Comparison of ENCODE assay signal across 18 cellular contexts in genomic region chr5:53331463-53331862, GRCh38.
DNase-seq lines count a peak whose midpoint lies in the region; FAIRE-seq and TF ChIP-seq lines count a peak whose summit lies in the region.
"Had no signal": no experiment of that assay in that cellular context is flagged by ENCODE, and none has a peak within 500 bp of the region (broad histone marks: within the 10 kb centered on the region; RNA-seq: fewer than 3 reads in every experiment).

No MANE protein-coding gene starts in this region.

- dilution Hi-C loops in keratinocyte (cut with MboI; ENCODE audit: extremely low pct_ligation_motif_present, low sequenced_read_pairs): no loop called here

- H3K4me2 ChIP-seq in keratinocyte (ENCODE audit: control insufficient read depth, extremely low read depth, insufficient read depth, low read depth, low read length): no peak overlapping the region

- H3K4me3 ChIP-seq in bronchial epithelial cell (ENCODE audit: low read depth, low read length) (no peak overlapping the region), keratinocyte (ENCODE audit: control insufficient read depth in 2 of 3, extremely low read depth in 1 of 3, insufficient read depth in 2 of 3, low read depth in 1 of 3, low read length in 3 of 3) (no peak overlapping the region)
- H3K4me3 ChIP-seq: coronary artery had no signal

- FAIRE-seq in bronchial epithelial cell (lab: Jason Lieb, UNC): peak; percentile 94
- FAIRE-seq in keratinocyte (lab: Jason Lieb, UNC): peak; percentile 98
- no peak for FAIRE-seq in frontal cortex (lab: Jason Lieb, UNC)
- FAIRE-seq: GM12891 had no signal

- no peak for TF ChIP-seq CTCF in bronchial epithelial cell (IDR thresholded peaks at IDR 0.05; ENCODE audit: insufficient read depth, low read length, severe bottlenecking)
- no peak for TF ChIP-seq CTCF in keratinocyte (optimal IDR thresholded peaks at IDR 0.05 in 1 of 3, IDR thresholded peaks at IDR 0.05 in 1 of 3, conservative IDR thresholded peaks at IDR 0.05 in 1 of 3; ENCODE audit: extremely low read depth in 1 of 3, insufficient read depth in 2 of 3, low read length in 3 of 3)

- no peaks in the 10 kb centered on the region for H4K20me1 ChIP-seq in keratinocyte (ENCODE audit: control insufficient read depth, extremely low read depth, insufficient read depth, low read length)

- H3K27ac ChIP-seq in keratinocyte (ENCODE audit: control insufficient read depth, insufficient read depth, low read length): peak overlapping the region; percentile 100
- H3K27ac ChIP-seq: coronary artery had no signal

- no peaks in the 10 kb centered on the region for H3K9me1 ChIP-seq in keratinocyte (ENCODE audit: control insufficient read depth, extremely low read depth, insufficient read depth, low read length)

- H3K9me3 ChIP-seq in keratinocyte (ENCODE audit: control insufficient read depth, low read depth, low read length): no peaks in the 10 kb centered on the region

- H3K79me2 ChIP-seq in keratinocyte (ENCODE audit: control insufficient read depth, insufficient read depth, low read length): no peaks in the 10 kb centered on the region

- H3K4me1 ChIP-seq in keratinocyte (ENCODE audit: control insufficient read depth, extremely low read depth, insufficient read depth, low read length): peaks cover 58% of the 10 kb centered on the region

- no peaks in the 10 kb centered on the region for H3K27me3 ChIP-seq in bronchial epithelial cell (ENCODE audit: control insufficient read depth, insufficient read depth, low read length)
- H3K27me3 ChIP-seq in keratinocyte (ENCODE audit: control insufficient read depth, extremely low read depth, insufficient read depth, low read length): no peaks in the 10 kb centered on the region

- no peak overlapping the region for H2AFZ ChIP-seq in keratinocyte (ENCODE audit: control insufficient read depth, low read length)

- no peaks in the 10 kb centered on the region for H3K36me3 ChIP-seq in bronchial epithelial cell (ENCODE audit: control insufficient read depth, insufficient read depth, low read length)
- H3K36me3 ChIP-seq in keratinocyte (ENCODE audit: control insufficient read depth in 2 of 2, extremely low read depth in 1 of 2, insufficient read depth in 2 of 2, low read length in 2 of 2): no peaks in the 10 kb centered on the region

- DNase-seq in AG08396 (ENCODE audit: low spot score) (peak; percentile 22), LHCN-M2 (ENCODE audit: low read depth) (peak; percentile 77), bronchial epithelial cell (ENCODE audit: low read depth) (peak; percentile 99), keratinocyte (ENCODE audit: low read depth, low spot score) (peak; percentile 91), NOMO-1 treated with DMSO at 0.1 percent for 48 hours (lab: John Stamatoyannopoulos, UW; ENCODE audit: unreplicated experiment) (no peak), frontal cortex (ENCODE audit: low spot score in 2 of 2) (no peak), DMS 273 (lab: John Stamatoyannopoulos, UW; ENCODE audit: unreplicated experiment) (no peak)
- DNase-seq in activated CD4-positive, alpha-beta T cell treated with anti-CD3 and anti-CD28 coated beads for 4 hours: no peak
- DNase-seq: activated CD4-positive, alpha-beta T cell treated with anti-CD3 and anti-CD28 coated beads for 36 hours; activated T-cell treated with anti-CD3 and anti-CD28 coated beads, Interleukin-2, amount 50 U/mL, for 4 hours; DND-41; MM.1S; NCI-H2107; NCI-H82; nucleus accumbens; stimulated activated naive B cell treated with anti-CD40 and anti-IgM and Interleukin-4, amounts not matched to agents 10 μg/mL and 1 μg/mL and 100 μg/mL, for 72 hours had no signal

- H3K9ac ChIP-seq in keratinocyte (ENCODE audit: control insufficient read depth, extremely low read depth, insufficient read depth, low read length): peak overlapping the region; percentile 56

Comparison
In these comparisons a context has a peak if more than half of its experiments do, and no peak if none do; other contexts are left out.
1. DNase-seq: peak in AG08396 (single experiment), LHCN-M2 (single experiment), bronchial epithelial cell (single experiment) and keratinocyte (single experiment); none in NOMO-1 treated with DMSO at 0.1 percent for 48 hours (single experiment), frontal cortex (0 of 2), activated CD4-positive, alpha-beta T cell treated with anti-CD3 and anti-CD28 coated beads for 4 hours (0 of 2) and DMS 273 (single experiment).